1 cellular context compared by ENCODE assay signal in genomic region chr4:188197566-188197965, GRCh38.
TF ChIP-seq lines count a peak whose summit lies in the region.

No MANE protein-coding gene starts in this region.

TF ChIP-seq in H1, 55 proteins besides CTCF, POLR2A, EP300 and RAD21 (continued from another document):
- no peak for TF ChIP-seq CHD7 (IDR thresholded peaks at IDR 0.05; ENCODE audit: insufficient replicate concordance, low read length)
- no peak for TF ChIP-seq TEAD4 (IDR thresholded peaks at IDR 0.05; ENCODE audit: low read depth, low read length)
- no peak for TF ChIP-seq ATF3 (IDR thresholded peaks at IDR 0.05; ENCODE audit: insufficient read depth, low read depth, low read length)
- TF ChIP-seq FOSL1 (IDR thresholded peaks at IDR 0.05; ENCODE audit: insufficient read depth, low read depth, low read length), result no peak
- TF ChIP-seq USF2 (IDR thresholded peaks at IDR 0.05; ENCODE audit: low read length), result no peak
